7 cellular contexts compared by ENCODE assay signal in genomic region chr12:56258820-56259183, GRCh38. TPM values are rescaled to one million over a fixed set of nuclear protein-coding genes. Genes with fewer than 3 reads are reported as not detected.
DNase-seq lines count a peak whose midpoint lies in the region; ATAC-seq and TF ChIP-seq lines count a peak whose summit lies in the region.

No MANE protein-coding gene starts in this region.

- peak overlapping the region; percentile 81 for H2AFZ ChIP-seq in HCT116 (ENCODE audit: low read depth, low read length, poor library complexity, severe bottlenecking)

- H3K36me3 Mint-ChIP-seq in activated B cell treated with CpG ODN at 0.5 μM for 24 hours (ENCODE audit: low read depth), result peaks cover 24% of the 10 kb centered on the region
- H3K36me3 Mint-ChIP-seq in stimulated activated memory B cell treated with anti-CD40 and anti-IgM and Interleukin-4, amounts not matched to agents 10 μg/mL and 1 μg/mL and 100 μg/mL, for 72 hours, result peaks cover 17% of the 10 kb centered on the region

- no peaks in the 10 kb centered on the region for H3K9me3 Mint-ChIP-seq in activated B cell treated with CpG ODN at 0.5 μM for 24 hours
- no peaks in the 10 kb centered on the region for H3K9me3 Mint-ChIP-seq in stimulated activated memory B cell treated with anti-CD40 and anti-IgM and Interleukin-4, amounts not matched to agents 10 μg/mL and 1 μg/mL and 100 μg/mL, for 72 hours

- ATAC-seq in HCT116 (no peak), activated B cell treated with CpG ODN at 0.5 μM for 24 hours (ENCODE audit: low read depth) (no peak), HG03354 (IDR thresholded peaks at IDR 0.05; ENCODE audit: poor library complexity, severe bottlenecking, unreplicated experiment) (no peak)
- no peak for ATAC-seq in stimulated activated memory B cell treated with anti-CD40 and anti-IgM and Interleukin-4, amounts not matched to agents 10 μg/mL and 1 μg/mL and 100 μg/mL, for 72 hours

- DNase-seq in HCT116 (ENCODE audit: low read depth, low spot score) (no peak), activated B cell treated with CpG ODN at 0.5 μM for 24 hours (no peak), iPS DF 6.9 (ENCODE audit: low read depth, low spot score) (no peak), NCI-H226 (no peak), NCI-H82 treated with DMSO at 0.1 percent for 48 hours (lab: John Stamatoyannopoulos, UW; ENCODE audit: unreplicated experiment) (no peak)

- no peaks in the 10 kb centered on the region for H3K9me2 ChIP-seq in HCT116 (ENCODE audit: insufficient read depth)

- H3K4me2 ChIP-seq in HCT116 (ENCODE audit: low read length), result peak overlapping the region; percentile 97

- POLR2A ChIA-PET in HCT116 (lab: Charles Lee) (interaction anchor here (0.8 kb wide), 1 partner anchor 8 kb away, joined by 4 read pairs; the partner anchor contains the start of gene COQ10A), activated B cell treated with CpG ODN at 0.5 μM for 24 hours (lab: Charles Lee) (interaction anchor here (0.6 to 2.9 kb wide), 10 partner anchors 8 to 205 kb away, joined by 3 to 22 read pairs (median 4); partner anchors contain the start of genes CNPY2, COQ10A, PAN2 and RNF41)

- TF ChIP-seq CTCF in HCT116 (IDR thresholded peaks at IDR 0.05 in 2 of 3, conservative IDR thresholded peaks at IDR 0.05 in 1 of 3; ENCODE audit: borderline replicate concordance in 1 of 3, insufficient read depth in 1 of 3, low read depth in 2 of 3, low read length in 2 of 3) (no peak), activated B cell treated with CpG ODN at 0.5 μM for 24 hours (IDR thresholded peaks at IDR 0.05) (no peak)

- H3K36me3 ChIP-seq in HCT116 (ENCODE audit: control insufficient read depth in 1 of 2, insufficient read depth in 2 of 2, low read length in 2 of 2), result peaks cover 13 to 30% of the 10 kb centered on the region in 2 experiments; a peak in 3 of 4 replicates
- peaks cover 10% of the 10 kb centered on the region for H3K36me3 ChIP-seq in iPS DF 6.9 (ENCODE audit: control insufficient read depth, insufficient read depth, low read length)

- no CpG with 5 or more reads among the region's 9 CpGs for WGBS in iPS DF 6.9 (ENCODE audit: insufficient coverage, insufficient read length)

- no peak for TF ChIP-seq POLR2A in HCT116 (IDR thresholded peaks at IDR 0.05; ENCODE audit: borderline replicate concordance, extremely low read depth, insufficient read depth, insufficient read length)

- H4K20me1 ChIP-seq in HCT116 (ENCODE audit: insufficient read depth), result no peaks in the 10 kb centered on the region

- peaks cover 29% of the 10 kb centered on the region for H3K79me2 ChIP-seq in HCT116 (ENCODE audit: insufficient read depth, low read length)

- H3K27ac Mint-ChIP-seq in activated B cell treated with CpG ODN at 0.5 μM for 24 hours, result peak overlapping the region; percentile 77
- peak overlapping the region; percentile 90 for H3K27ac Mint-ChIP-seq in stimulated activated memory B cell treated with anti-CD40 and anti-IgM and Interleukin-4, amounts not matched to agents 10 μg/mL and 1 μg/mL and 100 μg/mL, for 72 hours

- H3K4me3 Mint-ChIP-seq in activated B cell treated with CpG ODN at 0.5 μM for 24 hours, result peak overlapping the region; percentile 91
- peak overlapping the region; percentile 95 for H3K4me3 Mint-ChIP-seq in stimulated activated memory B cell treated with anti-CD40 and anti-IgM and Interleukin-4, amounts not matched to agents 10 μg/mL and 1 μg/mL and 100 μg/mL, for 72 hours

- RAD21 ChIA-PET in HCT116 (lab: Charles Lee; ENCODE audit: low non-redundant PET in 1 of 2, low total read pairs in 2 of 2, uncharacterized antibody in 2 of 2, unreplicated experiment in 2 of 2), result no interaction called here

- H3K4me1 ChIP-seq in HCT116 (ENCODE audit: control insufficient read depth in 1 of 2, insufficient read depth in 2 of 2, low read length in 2 of 2) (peaks cover 26 to 52% of the 10 kb centered on the region in 2 experiments), iPS DF 6.9 (ENCODE audit: control insufficient read depth, insufficient read depth, low read length) (0 out of 2 replicates have a peak, but pooled peaks cover 4% of the 10 kb centered on the region)

- BruUV-seq in HCT116 (replicated peaks; lab: Mats Ljungman, UMichigan), result no TSS peak

- H3K27me3 ChIP-seq in HCT116 (ENCODE audit: insufficient read depth, low read length) (no peaks in the 10 kb centered on the region), iPS DF 6.9 (ENCODE audit: control insufficient read depth, insufficient read depth, low read length) (no peaks in the 10 kb centered on the region)

- intact Hi-C loops in HCT116 (cut with micrococcal nuclease) (loop anchor here (5.0 kb wide), 1 partner anchor 37 kb away; the partner anchor contains the start of genes NABP2 and RNF41), activated B cell treated with CpG ODN at 0.5 μM for 24 hours (cut with micrococcal nuclease) (loop anchor here (1.0 to 2.0 kb wide), 9 partner anchors 8 to 520 kb away; partner anchors contain the start of genes CS and NABP2)

- peak overlapping the region; percentile 89 for H3K9ac ChIP-seq in HCT116 (ENCODE audit: low read length)

- no peaks in the 10 kb centered on the region for H3K9me3 ChIP-seq in HCT116 (ENCODE audit: control insufficient read depth in 1 of 2, insufficient read depth in 1 of 2, low read depth in 1 of 2, low read length in 2 of 2)
- no peaks in the 10 kb centered on the region for H3K9me3 ChIP-seq in iPS DF 6.9 (ENCODE audit: control insufficient read depth, insufficient read depth, low read length)

- no peaks in the 10 kb centered on the region for H3K27me3 Mint-ChIP-seq in activated B cell treated with CpG ODN at 0.5 μM for 24 hours
- H3K27me3 Mint-ChIP-seq in stimulated activated memory B cell treated with anti-CD40 and anti-IgM and Interleukin-4, amounts not matched to agents 10 μg/mL and 1 μg/mL and 100 μg/mL, for 72 hours, result no peaks in the 10 kb centered on the region

- no peak for TF ChIP-seq RAD21 in HCT116 (IDR thresholded peaks at IDR 0.05; ENCODE audit: low read depth)

- H3K27ac ChIP-seq in HCT116 (ENCODE audit: low read depth, low read length), result peak overlapping the region; percentile 82
- H3K27ac ChIP-seq in iPS DF 6.9 (ENCODE audit: low read length), result no peak overlapping the region

- H3K4me3 ChIP-seq in HCT116 (replicated peaks in 1 of 2; ENCODE audit: low read depth in 1 of 2, low read length in 2 of 2) (peak overlapping the region; percentile 56 to 89), iPS DF 6.9 (ENCODE audit: low read length) (peak overlapping the region; percentile 97)

- CTCF ChIA-PET in HCT116 (lab: Charles Lee) (interaction anchor here (1.7 kb wide), 2 partner anchors 8 to 69 kb away, joined by 8 to 11 read pairs; partner anchors contain the start of genes COQ10A and SMARCC2), activated B cell treated with CpG ODN at 0.5 μM for 24 hours (lab: Charles Lee) (interaction anchor here (1.1 to 2.1 kb wide), 9 partner anchors 8 to 213 kb away, joined by 3 to 14 read pairs (median 8); partner anchors contain the start of genes COQ10A, RNF41 and ZC3H10)

- H3K4me1 Mint-ChIP-seq in activated B cell treated with CpG ODN at 0.5 μM for 24 hours, result peaks cover 21% of the 10 kb centered on the region
- H3K4me1 Mint-ChIP-seq in stimulated activated memory B cell treated with anti-CD40 and anti-IgM and Interleukin-4, amounts not matched to agents 10 μg/mL and 1 μg/mL and 100 μg/mL, for 72 hours, result peaks cover 33% of the 10 kb centered on the region

TF ChIP-seq in HCT116, 20 proteins besides CTCF, POLR2A, EP300 and RAD21 (continues in another document):
- TF ChIP-seq REST (IDR thresholded peaks at IDR 0.05; ENCODE audit: low read depth), result no peak
- no peak for TF ChIP-seq EZH2 (IDR thresholded peaks at IDR 0.05)
- no peak for TF ChIP-seq YY1 (IDR thresholded peaks at IDR 0.05; ENCODE audit: extremely low read depth, insufficient replicate concordance, low read depth, low read length)
- TF ChIP-seq MAX (IDR thresholded peaks at IDR 0.05), result no peak
- no peak for TF ChIP-seq JUND (IDR thresholded peaks at IDR 0.05)

RNA-seq across cellular contexts. Expression of gene ANKRD52, which starts 0.6 kb away (rescaled TPM):
- total RNA-seq in HCT116 (2021; ENCODE audit: unreplicated experiment), result 56.6 TPM
- polyA plus RNA-seq in HCT116 (2012), result 25.0 and 28.0 TPM in 2 replicates
- total RNA-seq in activated B cell treated with CpG ODN at 0.5 μM for 24 hours, result 44.1 and 44.8 TPM in 2 replicates

RNA-seq across cellular contexts. Expression of gene COQ10A, which starts 7.9 kb away (rescaled TPM):
- total RNA-seq in HCT116 (2021; ENCODE audit: unreplicated experiment) (11.7 TPM), activated B cell treated with CpG ODN at 0.5 μM for 24 hours (30.2 and 35.6 TPM in 2 replicates)
- polyA plus RNA-seq in HCT116 (2012), result 11.3 and 12.3 TPM in 2 replicates

RNA-seq across cellular contexts. Expression of gene SLC39A5, which starts 29.0 kb away (rescaled TPM):
- total RNA-seq in HCT116 (2021; ENCODE audit: unreplicated experiment), result 0.66 TPM
- 0.36 TPM in 1 of 2 replicates, not detected in the other for polyA plus RNA-seq in HCT116 (2012)
- 0.37 and 1.00 TPM in 2 replicates for total RNA-seq in activated B cell treated with CpG ODN at 0.5 μM for 24 hours

RNA-seq across cellular contexts. Expression of gene NABP2, which starts 34.7 kb away (rescaled TPM):
- total RNA-seq in HCT116 (2021; ENCODE audit: unreplicated experiment) (52.9 TPM), activated B cell treated with CpG ODN at 0.5 μM for 24 hours (27.7 and 31.4 TPM in 2 replicates)
- 44.3 and 52.3 TPM in 2 replicates for polyA plus RNA-seq in HCT116 (2012)

RNA-seq across cellular contexts. Expression of gene RNF41, which starts 37.1 kb away (rescaled TPM):
- total RNA-seq in HCT116 (2021; ENCODE audit: unreplicated experiment) (40.6 TPM), activated B cell treated with CpG ODN at 0.5 μM for 24 hours (75.8 and 86.0 TPM in 2 replicates)
- polyA plus RNA-seq in HCT116 (2012), result 41.7 and 52.7 TPM in 2 replicates
